ENCODE assay signal across 13 cellular contexts in genomic region chr12:55699471-55700055, GRCh38.
"Had no signal": no experiment of that assay in that cellular context is flagged by ENCODE, and none has a peak within 500 bp of the region (broad histone marks: within the 10 kb centered on the region; RNA-seq: fewer than 3 reads in every experiment).

No MANE protein-coding gene starts in this region.

- DNase-seq: activated CD4-positive, alpha-beta T cell treated with anti-CD3 and anti-CD28 coated beads, Interleukin-2, amount 50 U/mL, for 4 hours; activated T-cell treated with anti-CD3 and anti-CD28 coated beads, Interleukin-2, amount 50 U/mL, for 1 hour; anterior cingulate cortex; hypothalamus; kidney glomerular epithelial cell; lower lobe of right lung; naive B cell; stimulated activated CD4-positive, alpha-beta T cell treated with anti-CD3 and anti-CD28 coated beads, Interleukin-4, amount 100 ng/mL, for 4 hours; stimulated activated naive CD8-positive, alpha-beta T cell treated with anti-CD3 and anti-CD28 coated beads, Interleukin-15, amount 100 ng/mL, for 72 hours; thyroid gland had no signal

- H3K27me3 ChIP-seq: thyroid gland had no signal

- H3K36me3 ChIP-seq: lower lobe of right lung, SJSA1, thyroid gland had no signal

- H3K4me3 ChIP-seq: lower lobe of right lung, SJSA1, thyroid gland had no signal

- H3K4me1 Mint-ChIP-seq: stimulated activated naive CD8-positive, alpha-beta T cell treated with anti-CD3 and anti-CD28 coated beads, Interleukin-15, amount 100 ng/mL, for 72 hours had no signal

- H3K27me3 Mint-ChIP-seq: activated naive CD8-positive, alpha-beta T cell; stimulated activated naive CD8-positive, alpha-beta T cell treated with anti-CD3 and anti-CD28 coated beads, Interleukin-15, amount 100 ng/mL, for 72 hours had no signal

- H3K27ac ChIP-seq: lower lobe of right lung, SJSA1, thyroid gland had no signal

- H3K4me3 Mint-ChIP-seq: activated naive CD8-positive, alpha-beta T cell; stimulated activated naive CD8-positive, alpha-beta T cell treated with anti-CD3 and anti-CD28 coated beads, Interleukin-15, amount 100 ng/mL, for 72 hours had no signal

- H3K36me3 Mint-ChIP-seq: activated naive CD8-positive, alpha-beta T cell; naive B cell had no signal

- ATAC-seq: activated CD4-positive, CD25-positive, alpha-beta regulatory T cell treated with anti-CD3 and anti-CD28 coated beads, Interleukin-2, amount 50 U/mL, for 24 hours; lower lobe of right lung; stimulated activated naive CD8-positive, alpha-beta T cell treated with anti-CD3 and anti-CD28 coated beads, Interleukin-15, amount 100 ng/mL, for 72 hours had no signal

- H3K27ac Mint-ChIP-seq: activated naive CD8-positive, alpha-beta T cell had no signal

- H3K4me1 ChIP-seq: lower lobe of right lung, SJSA1, thyroid gland had no signal

- H3K9me3 ChIP-seq: lower lobe of right lung, SJSA1, thyroid gland had no signal

- H3K9me3 Mint-ChIP-seq: naive B cell; stimulated activated naive CD8-positive, alpha-beta T cell treated with anti-CD3 and anti-CD28 coated beads, Interleukin-15, amount 100 ng/mL, for 72 hours had no signal
